1 cellular context compared by ENCODE assay signal in genomic region chr2:106868199-106868598, GRCh38.
TF ChIP-seq lines count a peak whose summit lies in the region.

No MANE protein-coding gene starts in this region.

TF ChIP-seq in SK-N-SH treated with all-trans-retinoic acid at 6 μM for 48 hours, 23 proteins besides CTCF, POLR2A, EP300 and RAD21 (continued from another document):
- no peak for TF ChIP-seq TSHZ2 (CRISPR knock-in tag; IDR thresholded peaks at IDR 0.05)
- no peak for TF ChIP-seq POU6F1 (CRISPR knock-in tag; IDR thresholded peaks at IDR 0.05; ENCODE audit: borderline replicate concordance, low read depth)
- TF ChIP-seq ZFP3 (CRISPR knock-in tag; IDR thresholded peaks at IDR 0.05): no peak
